Comparison of ENCODE assay signal across 8 cellular contexts in the genomic region with DNA sequence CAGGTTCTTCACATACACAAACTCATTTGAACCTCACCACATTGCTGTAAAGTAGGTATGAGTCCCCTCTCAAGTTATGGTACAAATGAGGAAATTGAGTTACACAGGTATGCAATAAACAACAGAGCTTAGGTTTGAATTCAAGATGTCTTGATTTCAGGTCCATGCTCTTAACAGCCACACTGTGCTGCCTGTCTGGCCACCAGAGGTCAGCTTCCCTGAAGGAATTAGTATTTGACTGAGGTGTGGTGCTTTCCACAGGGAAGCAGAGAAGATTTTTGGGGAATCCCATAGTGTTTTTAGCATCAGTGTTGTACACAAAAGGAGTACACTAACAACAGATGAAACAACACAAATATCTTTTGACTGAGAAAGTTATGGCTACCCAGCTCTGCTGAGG.
A peak's percentile ranks its signal among the peaks of the same experiment; 100 is the strongest.
DNase-seq lines count a peak whose midpoint lies in the region; ATAC-seq and TF ChIP-seq lines count a peak whose summit lies in the region.

No MANE protein-coding gene starts in this region.

- H3K4me3 ChIP-seq in MG63 (no peak overlapping the region), body of pancreas (no peak overlapping the region), left lung (no peak overlapping the region), aorta (ENCODE audit: low read length in 2 of 2) (no peak overlapping the region)

- TF ChIP-seq CTCF in AG09319 (IDR thresholded peaks at IDR 0.05; ENCODE audit: low read depth, low read length) (peak; percentile 67), body of pancreas (IDR thresholded peaks at IDR 0.05) (peak in 4 of 7 experiments; percentile 26 to 29 (median 28)), left lung (IDR thresholded peaks at IDR 0.05) (peak; percentile 38 to 40)

- H3K9me3 ChIP-seq in MG63: no peaks in the 10 kb centered on the region
- no peaks in the 10 kb centered on the region for H3K9me3 ChIP-seq in body of pancreas
- no peaks in the 10 kb centered on the region for H3K9me3 ChIP-seq in left lung
- no peaks in the 10 kb centered on the region for H3K9me3 ChIP-seq in aorta (ENCODE audit: control insufficient read depth, low read length)

- TF ChIP-seq POLR2A in body of pancreas (IDR thresholded peaks at IDR 0.05): no peak

- H3K36me3 ChIP-seq in MG63 (no peaks in the 10 kb centered on the region), body of pancreas (replicated peaks in 1 of 2; ENCODE audit: insufficient read depth in 1 of 2, low read depth in 2 of 2) (no peaks in the 10 kb centered on the region), left lung (no peaks in the 10 kb centered on the region), aorta (ENCODE audit: control insufficient read depth in 1 of 2, insufficient read depth in 2 of 2, low read length in 1 of 2) (no peaks in the 10 kb centered on the region)

- H3K27ac ChIP-seq in body of pancreas (no peak overlapping the region), left lung (no peak overlapping the region), aorta (ENCODE audit: low read depth in 1 of 2, low read length in 2 of 2) (no peak overlapping the region)

- no peak for DNase-seq in AG09319 (ENCODE audit: extremely low read depth, low read depth)
- DNase-seq in MG63: peak; percentile 24
- peak in 2 of 4 donors; percentile 21 to 26 for DNase-seq in body of pancreas
- DNase-seq in left lung: no peak
- peak in 1 of 2 donors; percentile 75 for DNase-seq in aorta
- DNase-seq in NCI-H1048 (lab: John Stamatoyannopoulos, UW): no peak
- no peak for DNase-seq in middle frontal gyrus (ENCODE audit: extremely low spot score, low spot score)

- ATAC-seq in GM18858 (IDR thresholded peaks at IDR 0.05; ENCODE audit: unreplicated experiment) (peak; percentile 74), body of pancreas (no peak), left lung (peak; percentile 62), aorta (ENCODE audit: low FRiP score) (peak; percentile 72)

- no peaks in the 10 kb centered on the region for H3K4me1 ChIP-seq in body of pancreas
- H3K4me1 ChIP-seq in left lung: peaks cover 13 to 16% of the 10 kb centered on the region in 2 donors
- H3K4me1 ChIP-seq in aorta (ENCODE audit: control insufficient read depth in 1 of 2, insufficient read depth in 2 of 2, low read length in 2 of 2): peaks cover 0 to 11% of the 10 kb centered on the region in 2 donors

- H3K27me3 ChIP-seq in MG63 (no peaks in the 10 kb centered on the region), body of pancreas (no peaks in the 10 kb centered on the region), left lung (no peaks in the 10 kb centered on the region), aorta (ENCODE audit: control insufficient read depth in 1 of 2, insufficient read depth in 2 of 2, low read length in 1 of 2) (no peaks in the 10 kb centered on the region)

- intact Hi-C loops in body of pancreas (cut with DNase I) (no loop called here), left lung (cut with DNase I) (loop anchor here in 1 of 2 donors (10.0 kb wide), 1 partner anchor 92 kb away; a partner anchor contains a TSS), aorta (cut with DNase I) (loop anchor here (5.0 kb wide), 2 partner anchors 94 to 224 kb away; a partner anchor contains a TSS)
